Comparison of ENCODE assay signal across 10 cellular contexts in genomic region chr21:42975886-42976608, GRCh38. TPM values are rescaled to one million over a fixed set of nuclear protein-coding genes. Genes with fewer than 3 reads are reported as not detected.
DNase-seq lines count a peak whose midpoint lies in the region; ATAC-seq and TF ChIP-seq lines count a peak whose summit lies in the region.
"Had no signal": no experiment of that assay in that cellular context is flagged by ENCODE, and none has a peak within 500 bp of the region (broad histone marks: within the 10 kb centered on the region; RNA-seq: fewer than 3 reads in every experiment).

No MANE protein-coding gene starts in this region.

- DNase-seq in EH (ENCODE audit: low read depth) (peak; percentile 32), RKO (ENCODE audit: low spot score) (peak; percentile 55), epithelial cell of proximal tubule (ENCODE audit: low read depth) (no peak), ovary (no peak), NCI-H446 treated with DMSO at 0.1 percent for 48 hours (lab: John Stamatoyannopoulos, UW) (no peak)

- no peaks in the 10 kb centered on the region for H3K9me3 ChIP-seq in ovary

- peak overlapping the region; percentile 92 to 99 for H3K27ac ChIP-seq in ovary

- WGBS in ovary, 3 donors = 38 to 46% (median 39%) methylated on average over 6 of the region's 6 CpGs

- ATAC-seq in HG03378 (IDR thresholded peaks at IDR 0.05; ENCODE audit: unreplicated experiment) (no peak), HG02642 (IDR thresholded peaks at IDR 0.05; ENCODE audit: poor library complexity, unreplicated experiment) (no peak), HG03457 (IDR thresholded peaks at IDR 0.05; ENCODE audit: unreplicated experiment) (no peak)

- no peak for TF ChIP-seq POLR2A in ovary (IDR thresholded peaks at IDR 0.05)

- TF ChIP-seq EP300 in ovary (IDR thresholded peaks at IDR 0.05) = no peak

- peak overlapping the region; percentile 83 for H3K4me3 ChIP-seq in epithelial cell of proximal tubule (ENCODE audit: low read depth, low read length)
- H3K4me3 ChIP-seq in ovary = peak overlapping the region; percentile 62

- no peaks in the 10 kb centered on the region for H3K27me3 ChIP-seq in ovary

- no peaks in the 10 kb centered on the region for H3K36me3 ChIP-seq in ovary

- no peak for TF ChIP-seq CTCF in epithelial cell of proximal tubule (conservative IDR thresholded peaks at IDR 0.05; ENCODE audit: low read depth, low read length)
- TF ChIP-seq CTCF in ovary (IDR thresholded peaks at IDR 0.05) = no peak

- H3K4me1 ChIP-seq in ovary (ENCODE audit: insufficient read depth) = no peaks in the 10 kb centered on the region

- intact Hi-C loops in ovary (cut with DNase I) = loop anchor here in 1 of 4 donors (10.0 kb wide), 1 partner anchor 81 kb away; the partner anchor contains the start of gene NDUFV3

RNA-seq across cellular contexts. Expression of gene PKNOX1, which starts 1.7 kb away (rescaled TPM):
- total RNA-seq in epithelial cell of proximal tubule (17.5 and 20.3 TPM in 2 replicates), ovary (10 to 100 TPM in 6 of 7 donors, 1 to 10 TPM in 1; 7.0 to 50.9 (median 31.0) TPM)
- 10 to 100 TPM; 11.0 to 22.8 TPM for polyA plus RNA-seq in ovary

RNA-seq across cellular contexts. Expression of gene ERVH48-1, which starts 50.6 kb away (rescaled TPM):
- total RNA-seq in epithelial cell of proximal tubule (not detected in 2 replicates), ovary (under 1 TPM in 1 of 7 donors, not detected in 6; 0.11 TPM)
- polyA plus RNA-seq in ovary = not detected
- total RNA-seq: HT1080, pulmonary artery endothelial cell had no signal

Comparison
In these comparisons a context has a peak if more than half of its experiments do, and no peak if none do; other contexts are left out.
1. DNase-seq: peak in EH (single experiment) and RKO (single experiment); none in epithelial cell of proximal tubule (single experiment), ovary (0 of 5) and NCI-H446 treated with DMSO at 0.1 percent for 48 hours (single experiment).